In the genomic region with DNA sequence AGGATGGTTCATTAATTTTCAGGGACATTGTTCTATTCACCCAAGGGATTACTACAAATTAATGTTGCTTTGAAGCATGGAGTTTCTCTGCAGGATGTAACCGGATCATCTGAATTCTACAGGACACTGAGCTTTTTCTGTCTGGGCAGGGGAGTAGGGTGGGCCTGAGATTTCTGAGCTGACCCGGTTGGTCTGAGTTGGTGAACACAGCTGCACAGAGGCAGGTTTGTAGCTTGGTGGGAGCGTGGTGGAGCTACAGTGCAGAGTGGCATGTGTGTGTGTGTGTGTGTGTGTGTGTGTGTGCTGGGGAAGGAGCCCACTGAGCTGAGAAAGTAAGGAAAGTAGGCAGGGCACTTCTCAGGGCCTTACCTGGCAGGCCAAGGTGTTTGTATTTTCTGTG, we compare ENCODE assay signal across 21 cellular contexts.
"Had no signal": no experiment of that assay in that cellular context is flagged by ENCODE, and none has a peak within 500 bp of the region (broad histone marks: within the 10 kb centered on the region; RNA-seq: fewer than 3 reads in every experiment).

No MANE protein-coding gene starts in this region.

- H3K36me3 ChIP-seq: colonic mucosa, esophagus muscularis mucosa, gastroesophageal sphincter, heart left ventricle, left lung, lower lobe of right lung had no signal

- H3K4me3 ChIP-seq: colonic mucosa, dorsolateral prefrontal cortex, esophagus muscularis mucosa, gastroesophageal sphincter, heart left ventricle, hepatocyte, left lung, lower lobe of right lung had no signal

- H3K9me3 Mint-ChIP-seq: immature natural killer cell had no signal

- H3K27ac Mint-ChIP-seq: immature natural killer cell had no signal

- H3K36me3 Mint-ChIP-seq: immature natural killer cell had no signal

- H3K27me3 ChIP-seq: colonic mucosa, dorsolateral prefrontal cortex, foreskin keratinocyte, gastroesophageal sphincter, heart left ventricle, hepatocyte, left lung had no signal

- ATAC-seq: gastroesophageal sphincter had no signal

- H3K4me1 Mint-ChIP-seq: immature natural killer cell had no signal

- DNase-seq: cerebellar nuclear complex; colonic mucosa; dermis blood vessel endothelial cell; dorsolateral prefrontal cortex; effector CD4-positive, alpha-beta T cell; effector memory CD4-positive, alpha-beta T cell; foreskin keratinocyte; heart left ventricle; immature natural killer cell; islet precursor cell; kidney; kidney glomerular epithelial cell; left colon; left lung; left ventricle myocardium superior; lower lobe of right lung; mesenchymal stem cell; midbrain had no signal

- H3K4me3 Mint-ChIP-seq: immature natural killer cell had no signal

- H3K27ac ChIP-seq: colonic mucosa, dorsolateral prefrontal cortex, esophagus muscularis mucosa, foreskin keratinocyte, gastroesophageal sphincter, heart left ventricle, hepatocyte, left lung, lower lobe of right lung had no signal

- H3K4me1 ChIP-seq: colonic mucosa, esophagus muscularis mucosa, foreskin keratinocyte, gastroesophageal sphincter, lower lobe of right lung had no signal

- H3K9me3 ChIP-seq: colonic mucosa, esophagus muscularis mucosa, gastroesophageal sphincter, heart left ventricle, left lung, lower lobe of right lung had no signal
